19 cellular contexts compared by ENCODE assay signal in the genomic region with DNA sequence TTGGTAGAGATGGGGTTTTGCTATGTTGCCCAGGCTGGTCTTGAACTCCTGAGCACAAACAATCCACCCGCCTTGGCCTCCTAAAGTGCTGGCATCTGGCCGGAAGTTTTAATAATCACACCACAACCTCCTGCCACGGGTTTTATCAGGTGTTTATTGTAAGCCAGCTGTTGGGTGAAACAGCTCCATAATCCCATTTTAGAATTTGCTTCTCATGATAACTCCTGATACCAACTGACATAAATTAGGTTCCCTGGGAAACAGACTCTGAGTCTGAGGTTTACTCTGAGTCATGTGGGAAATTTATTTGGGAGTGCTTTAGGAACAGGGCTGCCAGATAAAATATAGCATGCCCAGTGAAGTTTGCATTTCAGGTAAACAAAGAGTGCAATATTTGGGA.
DNase-seq lines count a peak whose midpoint lies in the region; ATAC-seq, FAIRE-seq and TF ChIP-seq lines count a peak whose summit lies in the region.
"Had no signal": no experiment of that assay in that cellular context is flagged by ENCODE, and none has a peak within 500 bp of the region (broad histone marks: within the 10 kb centered on the region; RNA-seq: fewer than 3 reads in every experiment).

No MANE protein-coding gene starts in this region.

- no peaks in the 10 kb centered on the region for H3K36me3 ChIP-seq in colonic mucosa
- no peaks in the 10 kb centered on the region for H3K36me3 ChIP-seq in pancreas
- H3K36me3 ChIP-seq: left ventricle myocardium inferior had no signal

- H3K4me3 ChIP-seq in colonic mucosa = no peak overlapping the region
- no peak overlapping the region for H3K4me3 ChIP-seq in pancreas
- H3K4me3 ChIP-seq: dorsolateral prefrontal cortex, left ventricle myocardium inferior had no signal

- no peak overlapping the region for H3K9ac ChIP-seq in colonic mucosa (ENCODE audit: low read depth in 2 of 2, low read length in 2 of 2)

- no peak for FAIRE-seq in pancreas (lab: Jason Lieb, UNC)
- FAIRE-seq: H1 had no signal

- peaks cover 4% of the 10 kb centered on the region for H3K4me1 ChIP-seq in colonic mucosa
- no peaks in the 10 kb centered on the region for H3K4me1 ChIP-seq in pancreas
- H3K4me1 ChIP-seq: left ventricle myocardium inferior had no signal

- DNase-seq in DMS 273 treated with DMSO at 0.1 percent for 48 hours (lab: John Stamatoyannopoulos, UW) (peak; percentile 58), NCI-H524 (lab: John Stamatoyannopoulos, UW) (peak; percentile 84 to 95), colonic mucosa (no peak), pancreas (peak in 2 of 6 donors; percentile 4 to 16), GF-D8 (lab: John Stamatoyannopoulos, UW) (no peak), Ammon's horn (ENCODE audit: low spot score) (no peak), dermis blood vessel endothelial cell (no peak)
- DNase-seq: activated CD4-positive, alpha-beta T cell treated with anti-CD3 and anti-CD28 coated beads for 36 hours; activated CD8-positive, alpha-beta memory T cell treated with anti-CD3 and anti-CD28 coated beads, Interleukin-2, amount 50 U/mL, for 48 hours; activated naive CD4-positive, alpha-beta T cell treated with Interleukin-2 at 50 U/mL for 16 hours; DMS153; dorsolateral prefrontal cortex; left ventricle myocardium inferior; naive B cell; NCI-H2107; NCI-H774; T-helper 17 cell had no signal

- H3K27me3 ChIP-seq in colonic mucosa (no peaks in the 10 kb centered on the region), pancreas (no peaks in the 10 kb centered on the region)

- TF ChIP-seq CTCF in colonic mucosa (IDR thresholded peaks at IDR 0.05) (no peak), pancreas (IDR thresholded peaks at IDR 0.05) (no peak)

- H3K9me3 ChIP-seq in colonic mucosa = no peaks in the 10 kb centered on the region
- no peaks in the 10 kb centered on the region for H3K9me3 ChIP-seq in pancreas
- H3K9me3 ChIP-seq: left ventricle myocardium inferior had no signal

- intact Hi-C loops in colonic mucosa (cut with DNase I) (loop anchor here (10.0 kb wide), 1 partner anchor 83 kb away; no protein-coding TSS in a partner anchor), pancreas (cut with DNase I) (no loop called here)

- H3K27ac ChIP-seq in colonic mucosa (peak overlapping the region; percentile 76), pancreas (no peak overlapping the region)
- H3K27ac ChIP-seq: dorsolateral prefrontal cortex, left ventricle myocardium inferior had no signal

- ATAC-seq in pancreas (peak in 3 of 4 donors; percentile 51 to 63 (median 62)), HG03196 (IDR thresholded peaks at IDR 0.05; ENCODE audit: unreplicated experiment) (no peak)
- ATAC-seq: activated CD4-positive, alpha-beta T cell treated with anti-CD3 and anti-CD28 coated beads for 36 hours; T-helper 17 cell had no signal

- WGBS in pancreas, 2 donors = 23 to 47% methylated on average over 3 of the region's 3 CpGs

Comparison
In these comparisons a context has a peak if more than half of its experiments do, and no peak if none do; other contexts are left out.
1. DNase-seq: peak in DMS 273 treated with DMSO at 0.1 percent for 48 hours (single experiment) and NCI-H524 (2 of 2); none in colonic mucosa (single experiment), GF-D8 (single experiment), Ammon's horn (single experiment) and dermis blood vessel endothelial cell (single experiment).